12 cellular contexts compared by ENCODE assay signal in genomic region chr19:41307090-41307875, GRCh38. TPM values are rescaled to one million over a fixed set of nuclear protein-coding genes. Genes with fewer than 3 reads are reported as not detected.
DNase-seq lines count a peak whose midpoint lies in the region; ATAC-seq and TF ChIP-seq lines count a peak whose summit lies in the region.
"Had no signal": no experiment of that assay in that cellular context is flagged by ENCODE, and none has a peak within 500 bp of the region (broad histone marks: within the 10 kb centered on the region; RNA-seq: fewer than 3 reads in every experiment).

No MANE protein-coding gene starts in this region.

- no peaks in the 10 kb centered on the region for H3K9me3 ChIP-seq in GM23248 (ENCODE audit: low read depth)
- H3K9me3 ChIP-seq in RWPE2 (ENCODE audit: severe bottlenecking), result no peaks in the 10 kb centered on the region

- H3K36me3 ChIP-seq in GM23248 (ENCODE audit: low read depth) (peaks cover 27% of the 10 kb centered on the region), RWPE2 (ENCODE audit: low read depth) (peaks cover 52% of the 10 kb centered on the region)

- H3K9me3 Mint-ChIP-seq in effector memory CD8-positive, alpha-beta T cell, result no peaks in the 10 kb centered on the region

- no peak for TF ChIP-seq CTCF in RWPE2 (IDR thresholded peaks at IDR 0.05; ENCODE audit: poor library complexity, severe bottlenecking)

- H3K27me3 ChIP-seq in GM23248 (replicated peaks; ENCODE audit: insufficient read depth) (no peaks in the 10 kb centered on the region), RWPE2 (ENCODE audit: insufficient read depth, poor library complexity, severe bottlenecking) (no peaks in the 10 kb centered on the region)

- H3K4me3 ChIP-seq in GM23248 (no peak overlapping the region), RWPE2 (ENCODE audit: severe bottlenecking) (no peak overlapping the region), skin epidermis (no peak overlapping the region)

- no peaks in the 10 kb centered on the region for H3K9me2 ChIP-seq in GM23248 (ENCODE audit: insufficient read depth)

- peaks cover 21% of the 10 kb centered on the region for H3K4me1 ChIP-seq in GM23248 (ENCODE audit: insufficient read depth)
- H3K4me1 ChIP-seq in RWPE2 (ENCODE audit: insufficient read depth, poor library complexity, severe bottlenecking), result peaks cover 10% of the 10 kb centered on the region

- H3K27ac ChIP-seq in GM23248 (peak overlapping the region; percentile 95), RWPE2 (ENCODE audit: poor library complexity, severe bottlenecking) (peak overlapping the region; percentile 79), skin epidermis (peak overlapping the region in 20 of 21 experiments; percentile 79 to 99 (median 96))

- 50 to 56% methylated on average over 8 of the region's 8 CpGs for WGBS in GM23248 (ENCODE audit: low coverage in 1 of 2, low lambda C conversion rate in 2 of 2, missing lambda C conversion rate in 2 of 2), 2 experiments

- peaks cover 17% of the 10 kb centered on the region for H3K79me2 ChIP-seq in GM23248 (ENCODE audit: insufficient read depth)

- peaks cover 100% of the 10 kb centered on the region for H3K36me3 Mint-ChIP-seq in effector memory CD8-positive, alpha-beta T cell (ENCODE audit: insufficient read depth)

- no peaks in the 10 kb centered on the region for H3K27me3 Mint-ChIP-seq in effector memory CD8-positive, alpha-beta T cell

- no peak overlapping the region for H3K4me2 ChIP-seq in GM23248 (ENCODE audit: unreplicated experiment)

- no peaks in the 10 kb centered on the region for H4K20me1 ChIP-seq in GM23248 (ENCODE audit: insufficient read depth)

- peaks cover 55% of the 10 kb centered on the region for H3F3A ChIP-seq in GM23248 (ENCODE audit: insufficient read depth)

- H3K9ac ChIP-seq in GM23248, result peak overlapping the region; percentile 62

- peak overlapping the region; percentile 83 to 100 for H3K4me3 Mint-ChIP-seq in effector memory CD8-positive, alpha-beta T cell

- H2AFZ ChIP-seq in GM23248, result no peak overlapping the region

- DNase-seq in GM23248, result no peak
- DNase-seq in RWPE2 (ENCODE audit: low spot score), result no peak
- DNase-seq in effector memory CD8-positive, alpha-beta T cell, result no peak
- no peak for DNase-seq in GM03348 (ENCODE audit: low spot score)
- no peak for DNase-seq in NCI-H1105 (lab: John Stamatoyannopoulos, UW)
- no peak for DNase-seq in stimulated activated CD8-positive, alpha-beta memory T cell treated with anti-CD3 and anti-CD28 coated beads, Interleukin-4, amount 100 ng/mL, for 48 hours
- DNase-seq: amniotic stem cell; Kasumi-1; SHP77; stimulated activated CD4-positive, alpha-beta T cell treated with anti-CD3 and anti-CD28 coated beads, Interleukin-15, amount 100 ng/mL, for 24 hours had no signal

- peaks cover 80 to 85% of the 10 kb centered on the region in 2 donors for H3K4me1 Mint-ChIP-seq in effector memory CD8-positive, alpha-beta T cell (ENCODE audit: low read depth in 2 of 2)

- in situ Hi-C loops in GM23248 (cut with MboI), result no loop called here

- ATAC-seq in RWPE2 (ENCODE audit: low read depth) (no peak), HG02852 (IDR thresholded peaks at IDR 0.05; ENCODE audit: unreplicated experiment) (no peak)
- ATAC-seq in effector memory CD8-positive, alpha-beta T cell (replicated peaks), result peak; percentile 10

- peak overlapping the region; percentile 97 to 98 for H3K27ac Mint-ChIP-seq in effector memory CD8-positive, alpha-beta T cell

RNA-seq across cellular contexts. Expression of gene CCDC97, which starts 2.7 kb away (rescaled TPM):
- 5.2 and 5.9 TPM in 2 replicates for total RNA-seq in GM23248 (2014; rRNA removed; shearing (Covaris generic))
- 11.4 and 12.3 TPM in 2 replicates for polyA plus RNA-seq in GM23248 (2016; fragmentation: Nextera tagmentation; extraction: Ambion mirVana)

RNA-seq across cellular contexts. Expression of gene HNRNPUL1, which starts 43.1 kb away (rescaled TPM):
- 107 and 111 TPM in 2 replicates for total RNA-seq in GM23248 (2014; rRNA removed; shearing (Covaris generic))
- polyA plus RNA-seq in GM23248 (2016; fragmentation: Nextera tagmentation; extraction: Ambion mirVana), result 105 and 112 TPM in 2 replicates

RNA-seq across cellular contexts. Expression of gene TGFB1, which starts 46.4 kb away (rescaled TPM):
- 21.4 and 23.5 TPM in 2 replicates for total RNA-seq in GM23248 (2014; rRNA removed; shearing (Covaris generic))
- polyA plus RNA-seq in GM23248 (2016; fragmentation: Nextera tagmentation; extraction: Ambion mirVana), result 12.4 and 13.9 TPM in 2 replicates

RNA-seq across cellular contexts. Expression of gene B9D2, which starts 56.7 kb away (rescaled TPM):
- 8.1 and 9.6 TPM in 2 replicates for total RNA-seq in GM23248 (2014; rRNA removed; shearing (Covaris generic))
- polyA plus RNA-seq in GM23248 (2016; fragmentation: Nextera tagmentation; extraction: Ambion mirVana), result 13.2 and 13.8 TPM in 2 replicates
